Comparison of ENCODE assay signal across 1 cellular context in the genomic region with DNA sequence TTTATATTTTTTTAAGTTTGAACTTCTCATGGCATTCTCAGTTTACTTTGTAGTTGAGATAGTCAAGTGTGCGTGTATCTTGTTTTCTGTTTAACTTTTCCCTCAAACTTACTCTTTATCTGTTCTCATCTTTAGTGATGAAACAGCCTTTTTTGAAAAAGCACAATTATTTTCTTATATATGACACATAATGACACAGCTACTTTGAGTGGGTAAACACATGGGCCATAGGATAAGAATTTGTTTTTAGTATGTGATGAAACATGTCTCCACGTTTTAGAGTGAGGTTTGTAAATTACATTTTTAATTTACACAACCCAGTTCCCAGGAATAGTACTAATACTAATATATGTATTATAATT.
TF ChIP-seq lines count a peak whose summit lies in the region.

No MANE protein-coding gene starts in this region.

TF ChIP-seq in K562, 482 proteins besides CTCF, POLR2A, EP300 and RAD21 (continued from another document and continues in another):
- TF ChIP-seq, protein P1, sequence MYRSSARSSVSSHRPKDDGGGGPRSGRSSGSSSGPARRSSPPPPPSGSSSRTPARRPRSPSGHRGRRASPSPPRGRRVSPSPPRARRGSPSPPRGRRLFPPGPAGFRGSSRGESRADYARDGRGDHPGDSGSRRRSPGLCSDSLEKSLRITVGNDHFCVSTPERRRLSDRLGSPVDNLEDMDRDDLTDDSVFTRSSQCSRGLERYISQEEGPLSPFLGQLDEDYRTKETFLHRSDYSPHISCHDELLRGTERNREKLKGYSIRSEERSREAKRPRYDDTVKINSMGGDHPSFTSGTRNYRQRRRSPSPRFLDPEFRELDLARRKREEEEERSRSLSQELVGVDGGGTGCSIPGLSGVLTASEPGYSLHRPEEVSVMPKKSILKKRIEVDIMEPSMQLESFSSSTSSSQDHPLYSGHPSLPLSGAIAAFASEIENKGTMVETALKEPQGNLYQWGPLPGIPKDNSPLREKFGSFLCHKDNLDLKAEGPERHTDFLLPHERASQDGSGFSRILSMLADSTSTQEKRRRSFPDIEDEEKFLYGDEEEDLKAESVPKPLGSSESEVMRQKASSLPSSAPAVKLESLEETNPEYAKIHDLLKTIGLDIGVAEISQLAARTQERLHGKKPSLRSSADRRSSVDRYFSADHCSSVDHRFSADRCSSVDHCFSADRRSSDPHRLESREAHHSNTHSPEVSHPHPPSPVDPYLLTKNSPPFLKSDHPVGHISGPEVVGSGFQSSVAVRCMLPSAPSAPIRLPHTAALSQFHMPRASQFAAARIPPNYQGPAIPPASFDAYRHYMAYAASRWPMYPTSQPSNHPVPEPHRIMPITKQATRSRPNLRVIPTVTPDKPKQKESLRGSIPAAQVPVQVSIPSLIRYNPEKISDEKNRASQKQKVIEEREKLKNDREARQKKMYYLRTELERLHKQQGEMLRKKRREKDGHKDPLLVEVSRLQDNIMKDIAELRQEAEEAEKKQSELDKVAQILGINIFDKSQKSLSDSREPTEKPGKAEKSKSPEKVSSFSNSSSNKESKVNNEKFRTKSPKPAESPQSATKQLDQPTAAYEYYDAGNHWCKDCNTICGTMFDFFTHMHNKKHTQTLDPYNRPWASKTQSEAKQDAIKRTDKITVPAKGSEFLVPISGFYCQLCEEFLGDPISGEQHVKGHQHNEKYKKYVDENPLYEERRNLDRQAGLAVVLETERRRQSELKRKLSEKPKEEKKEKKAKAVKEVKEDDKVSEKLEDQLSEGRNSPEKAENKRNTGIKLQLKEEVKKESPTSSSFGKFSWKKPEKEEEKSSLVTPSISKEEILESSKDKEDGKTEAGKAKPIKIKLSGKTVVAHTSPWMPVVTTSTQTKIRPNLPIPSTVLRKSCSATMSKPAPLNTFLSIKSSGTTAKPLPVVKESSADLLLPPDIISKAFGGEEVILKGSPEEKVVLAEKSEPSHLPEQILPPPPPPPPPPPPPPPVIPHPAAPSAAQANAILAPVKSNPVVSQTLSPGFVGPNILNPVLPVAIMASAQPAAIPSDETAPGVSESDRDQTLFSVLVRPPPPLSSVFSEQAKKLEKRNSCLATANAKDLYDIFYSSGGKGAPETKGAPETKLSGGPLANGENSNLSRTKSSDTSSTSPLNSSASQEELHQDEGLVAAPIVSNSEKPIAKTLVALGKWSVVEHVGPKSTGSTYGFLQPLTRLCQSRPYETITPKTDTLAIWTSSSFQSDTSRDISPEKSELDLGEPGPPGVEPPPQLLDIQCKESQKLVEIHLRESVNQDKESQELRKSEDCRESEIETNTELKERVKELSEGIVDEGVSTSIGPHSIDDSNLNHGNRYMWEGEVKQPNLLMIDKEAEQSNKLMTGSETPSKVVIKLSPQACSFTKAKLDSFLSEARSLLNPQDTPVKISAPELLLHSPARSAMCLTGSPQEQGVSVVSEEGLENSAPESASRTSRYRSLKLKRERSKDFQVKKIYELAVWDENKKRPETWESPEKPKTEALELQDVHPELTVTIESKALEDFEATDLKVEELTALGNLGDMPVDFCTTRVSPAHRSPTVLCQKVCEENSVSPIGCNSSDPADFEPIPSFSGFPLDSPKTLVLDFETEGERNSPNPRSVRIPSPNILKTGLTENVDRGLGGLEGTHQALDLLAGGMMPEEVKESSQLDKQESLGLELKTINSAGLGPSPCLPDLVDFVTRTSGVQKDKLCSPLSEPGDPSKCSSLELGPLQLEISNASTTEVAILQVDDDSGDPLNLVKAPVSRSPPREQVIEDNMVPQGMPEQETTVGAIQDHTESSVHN (IDR thresholded peaks at IDR 0.05; ENCODE audit: borderline replicate concordance in 1 of 2, low read depth in 1 of 2): 0 out of 4 replicates have a peak, but pooled peaks of 1 of the 2 experiments have one; percentile 44
- TF ChIP-seq, protein P2, sequence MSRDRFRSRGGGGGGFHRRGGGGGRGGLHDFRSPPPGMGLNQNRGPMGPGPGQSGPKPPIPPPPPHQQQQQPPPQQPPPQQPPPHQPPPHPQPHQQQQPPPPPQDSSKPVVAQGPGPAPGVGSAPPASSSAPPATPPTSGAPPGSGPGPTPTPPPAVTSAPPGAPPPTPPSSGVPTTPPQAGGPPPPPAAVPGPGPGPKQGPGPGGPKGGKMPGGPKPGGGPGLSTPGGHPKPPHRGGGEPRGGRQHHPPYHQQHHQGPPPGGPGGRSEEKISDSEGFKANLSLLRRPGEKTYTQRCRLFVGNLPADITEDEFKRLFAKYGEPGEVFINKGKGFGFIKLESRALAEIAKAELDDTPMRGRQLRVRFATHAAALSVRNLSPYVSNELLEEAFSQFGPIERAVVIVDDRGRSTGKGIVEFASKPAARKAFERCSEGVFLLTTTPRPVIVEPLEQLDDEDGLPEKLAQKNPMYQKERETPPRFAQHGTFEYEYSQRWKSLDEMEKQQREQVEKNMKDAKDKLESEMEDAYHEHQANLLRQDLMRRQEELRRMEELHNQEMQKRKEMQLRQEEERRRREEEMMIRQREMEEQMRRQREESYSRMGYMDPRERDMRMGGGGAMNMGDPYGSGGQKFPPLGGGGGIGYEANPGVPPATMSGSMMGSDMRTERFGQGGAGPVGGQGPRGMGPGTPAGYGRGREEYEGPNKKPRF (IDR thresholded peaks at IDR 0.05; ENCODE audit: low read depth, low read length): no peak
- TF ChIP-seq ZNF217 (CRISPR knock-in tag; IDR thresholded peaks at IDR 0.05) (no peak), ZNF436 (CRISPR knock-in tag; IDR thresholded peaks at IDR 0.05) (no peak), NFIX (CRISPR knock-in tag; IDR thresholded peaks at IDR 0.05; ENCODE audit: low read depth) (no peak), POLR2H (tag; IDR thresholded peaks at IDR 0.05; ENCODE audit: low read depth) (0 out of 2 replicates have a peak, but pooled peaks have one; percentile 24), PCBP1 (IDR thresholded peaks at IDR 0.05; ENCODE audit: low read depth, low read length, poor library complexity, severe bottlenecking) (no peak), SREBF2 (CRISPR knock-in tag; IDR thresholded peaks at IDR 0.05) (no peak), PRMT5 (CRISPR knock-in tag; IDR thresholded peaks at IDR 0.05) (no peak), GTF2A2 (tag; IDR thresholded peaks at IDR 0.05) (no peak), FOXM1 (IDR thresholded peaks at IDR 0.05; ENCODE audit: low read depth) (peak; percentile 87), FOXM1 (CRISPR knock-in tag; IDR thresholded peaks at IDR 0.05; ENCODE audit: low read depth) (no peak), LEF1 (IDR thresholded peaks at IDR 0.05) (peak; percentile 58; the same call in 1 of the 2 replicates), HDAC2 (IDR thresholded peaks at IDR 0.05) (no peak), NCOR1 (IDR thresholded peaks at IDR 0.05) (peak; percentile 41), BRCA1 (IDR thresholded peaks at IDR 0.05) (no peak), BRCA1 (CRISPR knock-in tag; IDR thresholded peaks at IDR 0.05) (no peak), PTRF (tag; IDR thresholded peaks at IDR 0.05) (no peak), C11orf30 (IDR thresholded peaks at IDR 0.05; ENCODE audit: low read depth) (peak; percentile 88), FOSL1 (tag; conservative IDR thresholded peaks at IDR 0.05) (peak; percentile 91), FOXK2 (conservative IDR thresholded peaks at IDR 0.05 in 1 of 2, IDR thresholded peaks at IDR 0.05 in 1 of 2; ENCODE audit: low read depth in 2 of 2) (peak in 1 of 2 experiments; percentile 79; a peak in 2 of 4 replicates), GATAD2B (IDR thresholded peaks at IDR 0.05; ENCODE audit: borderline replicate concordance) (no peak), NR1H2 (CRISPR knock-in tag; IDR thresholded peaks at IDR 0.05) (no peak), EP400 (IDR thresholded peaks at IDR 0.05) (peak; percentile 56; the same call in 1 of the 2 replicates), DMBX1 (CRISPR knock-in tag; IDR thresholded peaks at IDR 0.05; ENCODE audit: borderline replicate concordance) (no peak)
- TF ChIP-seq, protein P3, sequence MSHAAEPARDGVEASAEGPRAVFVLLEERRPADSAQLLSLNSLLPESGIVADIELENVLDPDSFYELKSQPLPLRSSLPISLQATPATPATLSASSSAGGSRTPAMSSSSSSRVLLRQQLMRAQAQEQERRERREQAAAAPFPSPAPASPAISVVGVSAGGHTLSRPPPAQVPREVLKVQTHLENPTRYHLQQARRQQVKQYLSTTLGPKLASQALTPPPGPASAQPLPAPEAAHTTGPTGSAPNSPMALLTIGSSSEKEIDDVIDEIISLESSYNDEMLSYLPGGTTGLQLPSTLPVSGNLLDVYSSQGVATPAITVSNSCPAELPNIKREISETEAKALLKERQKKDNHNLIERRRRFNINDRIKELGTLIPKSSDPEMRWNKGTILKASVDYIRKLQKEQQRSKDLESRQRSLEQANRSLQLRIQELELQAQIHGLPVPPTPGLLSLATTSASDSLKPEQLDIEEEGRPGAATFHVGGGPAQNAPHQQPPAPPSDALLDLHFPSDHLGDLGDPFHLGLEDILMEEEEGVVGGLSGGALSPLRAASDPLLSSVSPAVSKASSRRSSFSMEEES (CRISPR knock-in tag; IDR thresholded peaks at IDR 0.05): no peak
- TF ChIP-seq, protein P4, sequence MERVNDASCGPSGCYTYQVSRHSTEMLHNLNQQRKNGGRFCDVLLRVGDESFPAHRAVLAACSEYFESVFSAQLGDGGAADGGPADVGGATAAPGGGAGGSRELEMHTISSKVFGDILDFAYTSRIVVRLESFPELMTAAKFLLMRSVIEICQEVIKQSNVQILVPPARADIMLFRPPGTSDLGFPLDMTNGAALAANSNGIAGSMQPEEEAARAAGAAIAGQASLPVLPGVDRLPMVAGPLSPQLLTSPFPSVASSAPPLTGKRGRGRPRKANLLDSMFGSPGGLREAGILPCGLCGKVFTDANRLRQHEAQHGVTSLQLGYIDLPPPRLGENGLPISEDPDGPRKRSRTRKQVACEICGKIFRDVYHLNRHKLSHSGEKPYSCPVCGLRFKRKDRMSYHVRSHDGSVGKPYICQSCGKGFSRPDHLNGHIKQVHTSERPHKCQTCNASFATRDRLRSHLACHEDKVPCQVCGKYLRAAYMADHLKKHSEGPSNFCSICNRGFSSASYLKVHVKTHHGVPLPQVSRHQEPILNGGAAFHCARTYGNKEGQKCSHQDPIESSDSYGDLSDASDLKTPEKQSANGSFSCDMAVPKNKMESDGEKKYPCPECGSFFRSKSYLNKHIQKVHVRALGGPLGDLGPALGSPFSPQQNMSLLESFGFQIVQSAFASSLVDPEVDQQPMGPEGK (CRISPR knock-in tag; IDR thresholded peaks at IDR 0.05; ENCODE audit: borderline replicate concordance): no peak
- TF ChIP-seq, protein P5, sequence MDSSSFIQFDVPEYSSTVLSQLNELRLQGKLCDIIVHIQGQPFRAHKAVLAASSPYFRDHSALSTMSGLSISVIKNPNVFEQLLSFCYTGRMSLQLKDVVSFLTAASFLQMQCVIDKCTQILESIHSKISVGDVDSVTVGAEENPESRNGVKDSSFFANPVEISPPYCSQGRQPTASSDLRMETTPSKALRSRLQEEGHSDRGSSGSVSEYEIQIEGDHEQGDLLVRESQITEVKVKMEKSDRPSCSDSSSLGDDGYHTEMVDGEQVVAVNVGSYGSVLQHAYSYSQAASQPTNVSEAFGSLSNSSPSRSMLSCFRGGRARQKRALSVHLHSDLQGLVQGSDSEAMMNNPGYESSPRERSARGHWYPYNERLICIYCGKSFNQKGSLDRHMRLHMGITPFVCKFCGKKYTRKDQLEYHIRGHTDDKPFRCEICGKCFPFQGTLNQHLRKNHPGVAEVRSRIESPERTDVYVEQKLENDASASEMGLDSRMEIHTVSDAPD (CRISPR knock-in tag; IDR thresholded peaks at IDR 0.05): no peak
- TF ChIP-seq, protein P6, sequence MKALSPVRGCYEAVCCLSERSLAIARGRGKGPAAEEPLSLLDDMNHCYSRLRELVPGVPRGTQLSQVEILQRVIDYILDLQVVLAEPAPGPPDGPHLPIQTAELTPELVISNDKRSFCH (CRISPR knock-in tag; IDR thresholded peaks at IDR 0.05): no peak
- TF ChIP-seq, protein P6 (tag; IDR thresholded peaks at IDR 0.05): no peak
- TF ChIP-seq, protein P7, sequence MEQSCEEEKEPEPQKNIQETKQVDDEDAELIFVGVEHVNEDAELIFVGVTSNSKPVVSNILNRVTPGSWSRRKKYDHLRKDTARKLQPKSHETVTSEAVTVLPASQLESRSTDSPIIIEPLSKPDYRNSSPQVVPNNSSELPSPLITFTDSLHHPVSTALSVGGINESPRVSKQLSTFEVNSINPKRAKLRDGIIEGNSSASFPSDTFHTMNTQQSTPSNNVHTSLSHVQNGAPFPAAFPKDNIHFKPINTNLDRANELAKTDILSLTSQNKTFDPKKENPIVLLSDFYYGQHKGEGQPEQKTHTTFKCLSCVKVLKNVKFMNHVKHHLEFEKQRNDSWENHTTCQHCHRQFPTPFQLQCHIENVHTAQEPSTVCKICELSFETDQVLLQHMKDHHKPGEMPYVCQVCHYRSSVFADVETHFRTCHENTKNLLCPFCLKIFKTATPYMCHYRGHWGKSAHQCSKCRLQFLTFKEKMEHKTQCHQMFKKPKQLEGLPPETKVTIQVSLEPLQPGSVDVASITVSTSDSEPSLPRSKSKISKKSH (CRISPR knock-in tag; IDR thresholded peaks at IDR 0.05): no peak
- TF ChIP-seq, protein P8, sequence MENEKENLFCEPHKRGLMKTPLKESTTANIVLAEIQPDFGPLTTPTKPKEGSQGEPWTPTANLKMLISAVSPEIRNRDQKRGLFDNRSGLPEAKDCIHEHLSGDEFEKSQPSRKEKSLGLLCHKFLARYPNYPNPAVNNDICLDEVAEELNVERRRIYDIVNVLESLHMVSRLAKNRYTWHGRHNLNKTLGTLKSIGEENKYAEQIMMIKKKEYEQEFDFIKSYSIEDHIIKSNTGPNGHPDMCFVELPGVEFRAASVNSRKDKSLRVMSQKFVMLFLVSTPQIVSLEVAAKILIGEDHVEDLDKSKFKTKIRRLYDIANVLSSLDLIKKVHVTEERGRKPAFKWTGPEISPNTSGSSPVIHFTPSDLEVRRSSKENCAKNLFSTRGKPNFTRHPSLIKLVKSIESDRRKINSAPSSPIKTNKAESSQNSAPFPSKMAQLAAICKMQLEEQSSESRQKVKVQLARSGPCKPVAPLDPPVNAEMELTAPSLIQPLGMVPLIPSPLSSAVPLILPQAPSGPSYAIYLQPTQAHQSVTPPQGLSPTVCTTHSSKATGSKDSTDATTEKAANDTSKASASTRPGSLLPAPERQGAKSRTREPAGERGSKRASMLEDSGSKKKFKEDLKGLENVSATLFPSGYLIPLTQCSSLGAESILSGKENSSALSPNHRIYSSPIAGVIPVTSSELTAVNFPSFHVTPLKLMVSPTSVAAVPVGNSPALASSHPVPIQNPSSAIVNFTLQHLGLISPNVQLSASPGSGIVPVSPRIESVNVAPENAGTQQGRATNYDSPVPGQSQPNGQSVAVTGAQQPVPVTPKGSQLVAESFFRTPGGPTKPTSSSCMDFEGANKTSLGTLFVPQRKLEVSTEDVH (IDR thresholded peaks at IDR 0.05; ENCODE audit: low read depth, partially characterized antibody): no peak
- TF ChIP-seq, protein P9, sequence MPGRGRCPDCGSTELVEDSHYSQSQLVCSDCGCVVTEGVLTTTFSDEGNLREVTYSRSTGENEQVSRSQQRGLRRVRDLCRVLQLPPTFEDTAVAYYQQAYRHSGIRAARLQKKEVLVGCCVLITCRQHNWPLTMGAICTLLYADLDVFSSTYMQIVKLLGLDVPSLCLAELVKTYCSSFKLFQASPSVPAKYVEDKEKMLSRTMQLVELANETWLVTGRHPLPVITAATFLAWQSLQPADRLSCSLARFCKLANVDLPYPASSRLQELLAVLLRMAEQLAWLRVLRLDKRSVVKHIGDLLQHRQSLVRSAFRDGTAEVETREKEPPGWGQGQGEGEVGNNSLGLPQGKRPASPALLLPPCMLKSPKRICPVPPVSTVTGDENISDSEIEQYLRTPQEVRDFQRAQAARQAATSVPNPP (IDR thresholded peaks at IDR 0.05; ENCODE audit: borderline replicate concordance, insufficient read depth, insufficient read length): no peak
